9 cellular contexts compared by ENCODE assay signal in the genomic region with DNA sequence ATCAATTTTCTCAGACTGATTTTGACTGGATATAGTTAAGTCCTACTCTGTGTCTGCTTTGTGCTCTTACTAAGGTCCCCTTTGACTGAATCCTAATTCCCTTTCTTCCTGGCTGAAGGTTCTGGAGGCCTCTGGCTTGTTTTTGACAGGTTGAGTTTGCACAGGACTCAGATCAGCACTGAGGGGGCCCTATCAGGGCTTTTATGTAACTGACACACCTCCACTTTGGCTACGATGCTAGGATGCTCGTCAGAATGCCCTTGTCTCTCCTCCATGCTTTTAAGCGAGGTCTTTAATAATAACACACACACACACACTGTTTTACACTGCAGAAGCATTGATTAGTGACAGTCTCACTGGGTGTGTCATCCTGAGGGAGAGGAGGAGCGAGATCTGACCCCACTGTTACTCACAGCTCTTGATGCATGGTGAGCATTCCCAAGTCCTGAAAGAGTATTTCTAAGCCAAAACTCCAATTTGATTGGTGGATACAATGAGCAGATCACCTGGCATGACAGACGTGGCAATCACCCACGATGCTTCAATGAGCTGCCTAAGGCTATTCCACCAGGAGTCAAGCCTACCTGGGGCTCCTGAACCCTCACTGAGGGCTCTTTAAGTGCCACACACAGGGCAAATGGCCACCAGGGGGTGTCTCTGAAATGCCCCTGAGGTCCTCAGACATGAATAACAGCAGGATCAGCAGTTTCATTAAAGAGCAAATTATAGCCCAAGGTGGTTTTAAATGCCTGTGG.
DNase-seq lines count a peak whose midpoint lies in the region; ATAC-seq, FAIRE-seq and TF ChIP-seq lines count a peak whose summit lies in the region.
"Had no signal": no experiment of that assay in that cellular context is flagged by ENCODE, and none has a peak within 500 bp of the region (broad histone marks: within the 10 kb centered on the region; RNA-seq: fewer than 3 reads in every experiment).

No MANE protein-coding gene starts in this region.

- H3K27me3 Mint-ChIP-seq in type B pancreatic cell = peaks cover 7% of the 10 kb centered on the region

- H3K9me3 Mint-ChIP-seq in type B pancreatic cell = no peaks in the 10 kb centered on the region

- no peak for DNase-seq in AG04450 (ENCODE audit: low read depth, low spot score)
- DNase-seq in T-helper 9 cell = peak; percentile 7
- no peak for DNase-seq in fibroblast of villous mesenchyme (ENCODE audit: low read depth)
- DNase-seq in type B pancreatic cell (ENCODE audit: extremely low spot score, unreplicated experiment) = no peak
- DNase-seq in lower leg skin (ENCODE audit: low spot score in 2 of 2) = no peak
- no peak for DNase-seq in urothelium cell line (ENCODE audit: low spot score)

- FAIRE-seq in urothelium cell line (lab: Jason Lieb, UNC) = no peak

- H3K27ac ChIP-seq in AG04450 (ENCODE audit: low read depth, low read length) = no peak overlapping the region

- peaks cover 9% of the 10 kb centered on the region for H3K27me3 ChIP-seq in AG04450 (ENCODE audit: control insufficient read depth, insufficient read depth, low read length)

- H3K36me3 Mint-ChIP-seq in type B pancreatic cell = no peaks in the 10 kb centered on the region
- H3K36me3 Mint-ChIP-seq: activated naive CD8-positive, alpha-beta T cell had no signal

- intact Hi-C loops in lower leg skin (cut with DNase I; ENCODE audit: low total_unique reads) = no loop called here

- POLR2A ChIA-PET in AG04450 (lab: Yijun Ruan, JAX) = no interaction called here

- no peak overlapping the region for H3K4me3 Mint-ChIP-seq in type B pancreatic cell
- H3K4me3 Mint-ChIP-seq: activated naive CD8-positive, alpha-beta T cell had no signal

- WGBS in lower leg skin, 2 donors = 59 to 60% methylated on average over 6 of the region's 6 CpGs

- CTCF ChIA-PET in AG04450 (lab: Charles Lee) = no interaction called here

- ATAC-seq in GM19351 (IDR thresholded peaks at IDR 0.05; ENCODE audit: unreplicated experiment) (peak; percentile 33), GM19455 (IDR thresholded peaks at IDR 0.05; ENCODE audit: unreplicated experiment) (no peak)

- no peak for TF ChIP-seq POLR2A in lower leg skin (IDR thresholded peaks at IDR 0.05)

- no peak overlapping the region for H3K4me3 ChIP-seq in AG04450 (ENCODE audit: low read depth, low read length)
- H3K4me3 ChIP-seq in fibroblast of villous mesenchyme (ENCODE audit: low read depth, low read length) = no peak overlapping the region
- H3K4me3 ChIP-seq in lower leg skin (ENCODE audit: low read depth, poor library complexity, severe bottlenecking) = no peak overlapping the region

- H3K9me3 ChIP-seq in AG04450 (ENCODE audit: control insufficient read depth, insufficient read depth, low read length) = no peaks in the 10 kb centered on the region

- peaks cover 4% of the 10 kb centered on the region for H3K4me1 Mint-ChIP-seq in type B pancreatic cell (ENCODE audit: unreplicated experiment)

- TF ChIP-seq CTCF in AG04450 (IDR thresholded peaks at IDR 0.05; ENCODE audit: low read depth, low read length) (0 out of 2 replicates have a peak, but pooled peaks have one; percentile 8), fibroblast of villous mesenchyme (IDR thresholded peaks at IDR 0.05; ENCODE audit: insufficient read depth, low read depth, low read length) (peak; percentile 24), type B pancreatic cell (conservative IDR thresholded peaks at IDR 0.05) (peak; percentile 41), lower leg skin (IDR thresholded peaks at IDR 0.05) (no peak)

- no peak overlapping the region for H3K27ac Mint-ChIP-seq in type B pancreatic cell
- H3K27ac Mint-ChIP-seq: activated naive CD8-positive, alpha-beta T cell had no signal

Comparison
In these comparisons a context has a peak if more than half of its experiments do, and no peak if none do; other contexts are left out.
1. CTCF ChIP-seq: peak in AG04450 (single experiment), fibroblast of villous mesenchyme (single experiment) and type B pancreatic cell (single experiment); none in lower leg skin (0 of 3).